In genomic region chr2:62363166-62363565, GRCh38 we compare ENCODE assay signal across 14 cellular contexts.
DNase-seq lines count a peak whose midpoint lies in the region; ATAC-seq and TF ChIP-seq lines count a peak whose summit lies in the region.
"Had no signal": no experiment of that assay in that cellular context is flagged by ENCODE, and none has a peak within 500 bp of the region (broad histone marks: within the 10 kb centered on the region; RNA-seq: fewer than 3 reads in every experiment).

No MANE protein-coding gene starts in this region.

- TF ChIP-seq EP300 in esophagus muscularis mucosa (IDR thresholded peaks at IDR 0.05) = no peak

- no peak overlapping the region for H3K27ac ChIP-seq in esophagus muscularis mucosa (replicated peaks in 1 of 4)
- H3K27ac ChIP-seq: adrenal gland had no signal

- no peaks in the 10 kb centered on the region for H3K36me3 ChIP-seq in esophagus muscularis mucosa
- H3K36me3 ChIP-seq: adrenal gland had no signal

- intact Hi-C loops in esophagus muscularis mucosa (cut with DNase I) = no loop called here

- ATAC-seq in GM19395 (IDR thresholded peaks at IDR 0.05; ENCODE audit: unreplicated experiment) (peak; percentile 90), HG02678 (IDR thresholded peaks at IDR 0.05; ENCODE audit: unreplicated experiment) (peak; percentile 75), HG03460 (IDR thresholded peaks at IDR 0.05; ENCODE audit: unreplicated experiment) (peak; percentile 79)
- ATAC-seq: T-cell had no signal

- H3K4me1 ChIP-seq in esophagus muscularis mucosa = no peaks in the 10 kb centered on the region
- H3K4me1 ChIP-seq: adrenal gland had no signal

- H3K9me3 ChIP-seq in esophagus muscularis mucosa = peaks cover 0 to 9% (median 3%) of the 10 kb centered on the region in 4 donors
- H3K9me3 ChIP-seq: adrenal gland had no signal

- no peaks in the 10 kb centered on the region for H3K27me3 ChIP-seq in esophagus muscularis mucosa
- H3K27me3 ChIP-seq: adrenal gland had no signal

- DNase-seq in GM12864 (ENCODE audit: low read depth) = peak; percentile 78
- no peak for DNase-seq in effector CD4-positive, alpha-beta T cell
- DNase-seq in esophagus muscularis mucosa (ENCODE audit: extremely low spot score) = no peak
- DNase-seq in COLO829 (ENCODE audit: low spot score) = no peak
- DNase-seq in superior temporal gyrus (ENCODE audit: extremely low spot score) = no peak
- DNase-seq: activated CD8-positive, alpha-beta memory T cell treated with anti-CD3 and anti-CD28 coated beads for 24 hours; head of caudate nucleus; substantia nigra; T-cell had no signal

- 98% methylated on average over 5 of the region's 5 CpGs for WGBS in esophagus muscularis mucosa

- no peak for TF ChIP-seq POLR2A in esophagus muscularis mucosa (IDR thresholded peaks at IDR 0.05; ENCODE audit: low read depth)

- H3K4me3 ChIP-seq in GM12864 (ENCODE audit: low read depth, low read length) (peak overlapping the region; percentile 33), esophagus muscularis mucosa (no peak overlapping the region)
- H3K4me3 ChIP-seq: adrenal gland, lung had no signal

- TF ChIP-seq CTCF in GM12864 (IDR thresholded peaks at IDR 0.05; ENCODE audit: low read depth, low read length, missing control alignments) = no peak
- TF ChIP-seq CTCF in esophagus muscularis mucosa (IDR thresholded peaks at IDR 0.05) = no peak
